Comparison of ENCODE assay signal across 1 cellular context in genomic region chr13:113724016-113724758, GRCh38.
TF ChIP-seq lines count a peak whose summit lies in the region.

No MANE protein-coding gene starts in this region.

TF ChIP-seq in K562, 482 proteins besides CTCF, POLR2A, EP300 and RAD21:
- no peak for TF ChIP-seq E2F5 (CRISPR knock-in tag; IDR thresholded peaks at IDR 0.05)
- TF ChIP-seq MAX (CRISPR knock-in tag; IDR thresholded peaks at IDR 0.05): 0 out of 2 replicates have a peak, but pooled peaks have one; percentile 1
